In the genomic region with DNA sequence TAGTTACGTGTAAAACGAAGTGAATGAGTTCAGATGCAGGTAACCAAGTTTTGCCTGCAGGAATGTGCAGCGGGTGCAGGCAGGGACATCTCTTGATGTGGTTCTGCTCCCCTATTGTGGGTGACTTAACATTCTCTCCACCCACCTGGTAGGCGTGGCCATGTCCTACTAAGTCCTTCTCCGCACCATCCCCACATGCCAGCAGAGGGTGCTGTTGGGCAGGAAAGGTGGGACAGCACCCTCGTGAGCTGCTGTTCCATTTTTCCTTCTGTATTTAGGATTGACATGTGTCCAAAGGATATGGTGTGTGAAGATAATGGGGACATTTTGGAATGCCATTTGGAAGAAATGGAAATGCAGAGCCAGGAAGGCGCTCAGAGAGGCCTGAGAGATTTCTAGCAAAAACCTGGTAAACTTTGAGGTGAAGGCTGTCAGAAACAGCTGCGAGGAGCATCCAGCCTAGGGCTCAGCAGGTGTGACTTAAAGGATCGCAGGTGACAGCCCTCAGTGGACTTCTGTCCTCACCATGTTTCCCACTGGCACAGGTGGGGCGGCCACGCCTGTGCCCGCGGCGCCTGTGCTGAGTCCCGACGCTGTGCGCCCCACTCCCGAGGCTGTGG, we compare ENCODE assay signal across 8 cellular contexts. TPM values are rescaled to one million over a fixed set of nuclear protein-coding genes. Genes with fewer than 3 reads are reported as not detected.
DNase-seq lines count a peak whose midpoint lies in the region; ATAC-seq, FAIRE-seq and TF ChIP-seq lines count a peak whose summit lies in the region.

No MANE protein-coding gene starts in this region.

- H3K27me3 ChIP-seq in MG63 (peaks cover 18% of the 10 kb centered on the region), gastroesophageal sphincter (peaks cover 17% of the 10 kb centered on the region), neuron (ENCODE audit: insufficient read depth, low read length) (no peaks in the 10 kb centered on the region), stomach smooth muscle (ENCODE audit: control insufficient read depth in 1 of 2, insufficient read depth in 2 of 2, low read length in 2 of 2) (peaks cover 2 to 4% of the 10 kb centered on the region in 2 donors)

- peak; percentile 94 for FAIRE-seq in G401.6 (lab: Jason Lieb, UNC)

- no peak for TF ChIP-seq EP300 in gastroesophageal sphincter (IDR thresholded peaks at IDR 0.05)

- peak overlapping the region; percentile 97 for H2AFZ ChIP-seq in neuron (ENCODE audit: low read depth, low read length)

- TF ChIP-seq CTCF in gastroesophageal sphincter (IDR thresholded peaks at IDR 0.05) = peak; percentile 77 to 92 (median 88)

- H3K4me1 ChIP-seq in gastroesophageal sphincter (peaks cover 0 to 15% (median 0%) of the 10 kb centered on the region in 3 donors), neuron (ENCODE audit: insufficient read depth, low read length) (peaks cover 4% of the 10 kb centered on the region), stomach smooth muscle (ENCODE audit: control insufficient read depth, insufficient read depth, low read length) (peaks cover 16% of the 10 kb centered on the region)

- no peak overlapping the region for H3K9ac ChIP-seq in stomach smooth muscle (ENCODE audit: low read length in 2 of 2)

- H3K9me3 ChIP-seq in MG63 (no peaks in the 10 kb centered on the region), gastroesophageal sphincter (no peaks in the 10 kb centered on the region), neuron (ENCODE audit: low read length) (no peaks in the 10 kb centered on the region), stomach smooth muscle (ENCODE audit: control insufficient read depth in 2 of 2, low read length in 2 of 2) (no peaks in the 10 kb centered on the region)

- 0 to 4% methylated on average over 5 to 8 of the region's 18 CpGs for whole genome bisulfite sequencing in gastroesophageal sphincter (ENCODE audit: low coverage in 1 of 2), 2 donors

- no peaks in the 10 kb centered on the region for H3K36me3 ChIP-seq in MG63
- H3K36me3 ChIP-seq in gastroesophageal sphincter = no peaks in the 10 kb centered on the region
- H3K36me3 ChIP-seq in neuron (ENCODE audit: insufficient read depth, low read length) = no peaks in the 10 kb centered on the region
- H3K36me3 ChIP-seq in stomach smooth muscle (ENCODE audit: control insufficient read depth in 2 of 2, insufficient read depth in 2 of 2, low read length in 2 of 2) = no peaks in the 10 kb centered on the region

- H3K4me3 ChIP-seq in MG63 = peak overlapping the region; percentile 31; the same call in 1 of the 2 replicates
- H3K4me3 ChIP-seq in gastroesophageal sphincter = peak overlapping the region; percentile 15 to 62
- H3K4me3 ChIP-seq in neuron (ENCODE audit: low read length) = peak overlapping the region; percentile 54
- peak overlapping the region; percentile 70 to 75 for H3K4me3 ChIP-seq in stomach smooth muscle (ENCODE audit: low read length in 2 of 2)

- H3K27ac ChIP-seq in gastroesophageal sphincter (peak overlapping the region in 3 of 4 donors; percentile 35 to 76 (median 65)), stomach smooth muscle (ENCODE audit: low read length) (no peak overlapping the region)

- no peak for TF ChIP-seq POLR2A in gastroesophageal sphincter (IDR thresholded peaks at IDR 0.05)

- peak; percentile 93 for ATAC-seq in gastroesophageal sphincter

- peak; percentile 74 for DNase-seq in HCEC 1CT
- DNase-seq in MG63 = peak; percentile 89
- peak; percentile 90 for DNase-seq in SIG-M5 treated with dmso at 0.1 percent for 504 hours (lab: John Stamatoyannopoulos, UW; ENCODE audit: unreplicated experiment)
- peak; percentile 97 for DNase-seq in activated naive CD4-positive, alpha-beta T cell treated with Interleukin-2 at 50 U/mL for 16 hours

RNA-seq across cellular contexts. Expression of gene MCF2L, which starts 26.2 kb away (rescaled TPM):
- total RNA-seq in MG63 (2014; rRNA removed; shearing (Covaris generic); ENCODE audit: low replicate concordance) = 5.8 TPM in 1 of 2 replicates, not detected in the other
- 10 to 100 TPM; 18.3 to 52.6 (median 29.9) TPM for total RNA-seq in gastroesophageal sphincter
